19 cellular contexts compared by ENCODE assay signal in the genomic region with DNA sequence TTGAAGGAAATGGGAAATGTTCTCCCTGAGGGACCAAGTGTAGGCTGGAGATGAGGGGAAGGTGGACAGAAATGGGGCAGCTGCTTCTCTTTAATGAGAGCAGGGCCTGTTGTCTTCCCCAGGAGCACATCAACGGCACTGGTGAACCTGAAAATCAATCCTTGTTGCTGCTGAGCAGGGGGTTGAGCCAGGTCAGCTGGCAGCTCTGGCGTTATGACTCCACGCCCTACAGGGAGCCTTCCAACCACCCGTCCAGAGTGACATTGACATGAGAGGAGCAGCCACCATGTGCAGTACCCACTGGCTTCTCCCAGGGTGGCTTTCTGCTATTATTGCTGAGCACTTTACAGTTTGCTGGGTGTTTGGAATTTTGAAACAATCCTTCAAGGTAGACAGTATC.
DNase-seq lines count a peak whose midpoint lies in the region; ATAC-seq and TF ChIP-seq lines count a peak whose summit lies in the region.
"Had no signal": no experiment of that assay in that cellular context is flagged by ENCODE, and none has a peak within 500 bp of the region (broad histone marks: within the 10 kb centered on the region; RNA-seq: fewer than 3 reads in every experiment).

No MANE protein-coding gene starts in this region.

- peak in 3 of 4 donors; percentile 54 to 65 (median 63) for ATAC-seq in heart left ventricle
- no peak for ATAC-seq in Right ventricle myocardium inferior
- ATAC-seq in left lobe of liver, result peak; percentile 79
- peak; percentile 69 to 86 (median 84) for ATAC-seq in psoas muscle
- no peak for ATAC-seq in GM18520 (IDR thresholded peaks at IDR 0.05; ENCODE audit: unreplicated experiment)
- ATAC-seq in GM21717 (IDR thresholded peaks at IDR 0.05; ENCODE audit: unreplicated experiment), result no peak
- ATAC-seq: A549, HCT116 had no signal

- no peaks in the 10 kb centered on the region for H3K27me3 ChIP-seq in heart left ventricle
- H3K27me3 ChIP-seq in psoas muscle (ENCODE audit: insufficient read depth in 3 of 3, low read length in 2 of 3), result no peaks in the 10 kb centered on the region

- DNase-seq in heart left ventricle (peak in 1 of 5 donors; percentile 33), Right ventricle myocardium inferior (ENCODE audit: missing footprints) (no peak), NCI-H69 (lab: John Stamatoyannopoulos, UW) (peak; percentile 56), left lobe of liver (ENCODE audit: low spot score) (peak; percentile 58), psoas muscle (peak in 1 of 2 donors; percentile 64), head of caudate nucleus (no peak)
- DNase-seq: AML-193; Caco-2; CD4-positive, alpha-beta T cell; GOT3; H7; HFFc6 had no signal

- TF ChIP-seq POLR2A in heart left ventricle (IDR thresholded peaks at IDR 0.05), result no peak

- H3K9me3 ChIP-seq in heart left ventricle, result peaks cover 0 to 4% (median 0%) of the 10 kb centered on the region in 12 donors
- no peaks in the 10 kb centered on the region for H3K9me3 ChIP-seq in psoas muscle
- H3K9me3 ChIP-seq: A549, Caco-2 had no signal

- H3K4me3 ChIP-seq in heart left ventricle (no peak overlapping the region), psoas muscle (no peak overlapping the region)
- H3K4me3 ChIP-seq: A549 had no signal

- intact Hi-C loops in heart left ventricle (cut with DNase I) (loop anchor here in 8 of 10 donors (5.0 to 10.0 kb wide), 8 partner anchors 162 to 648 kb away; partner anchors contain the start of genes TRIM44 (in 2 of the 8) and FJX1 (in 1 of the 8)), Right ventricle myocardium inferior (cut with DNase I) (no loop called here), psoas muscle (cut with DNase I) (loop anchor here (10.0 kb wide), 2 partner anchors 198 to 212 kb away; partner anchors contain the start of gene FJX1 (in 1 of the 2)), head of caudate nucleus (cut with DNase I) (no loop called here)

- peaks cover 0 to 24% (median 12%) of the 10 kb centered on the region in 12 donors for H3K4me1 ChIP-seq in heart left ventricle
- no peaks in the 10 kb centered on the region for H3K4me1 ChIP-seq in psoas muscle
- H3K4me1 ChIP-seq: A549 had no signal

- H3K27ac ChIP-seq in heart left ventricle, result no peak overlapping the region
- peak overlapping the region; percentile 28 for H3K27ac ChIP-seq in psoas muscle
- H3K27ac ChIP-seq: 22Rv1, A549, C4-2B, HL-60 had no signal

- 38 to 69% (median 56%) methylated on average over 4 of the region's 4 CpGs for WGBS in heart left ventricle, 4 donors
- 24 to 31% (median 28%) methylated on average over 4 of the region's 4 CpGs for WGBS in psoas muscle, 3 donors

- H3K36me3 ChIP-seq in heart left ventricle (no peaks in the 10 kb centered on the region), psoas muscle (ENCODE audit: insufficient read depth in 1 of 2, low read depth in 1 of 2) (no peaks in the 10 kb centered on the region)

- TF ChIP-seq CTCF in heart left ventricle (IDR thresholded peaks at IDR 0.05) (no peak), psoas muscle (IDR thresholded peaks at IDR 0.05) (no peak)

Comparison
In these comparisons a context has a peak if more than half of its experiments do, and no peak if none do; other contexts are left out.
1. ATAC-seq: peak in heart left ventricle (3 of 4), left lobe of liver (single experiment) and psoas muscle (4 of 4); none in Right ventricle myocardium inferior (single experiment), GM18520 (single experiment) and GM21717 (single experiment).
2. intact Hi-C loops: an anchor here in heart left ventricle (5.0 to 10.0 kb wide) and psoas muscle (10.0 kb wide); none called in Right ventricle myocardium inferior and head of caudate nucleus.
3. DNase-seq: peak in NCI-H69 (single experiment) and left lobe of liver (single experiment); none in Right ventricle myocardium inferior (single experiment) and head of caudate nucleus (0 of 42).